In the genomic region with DNA sequence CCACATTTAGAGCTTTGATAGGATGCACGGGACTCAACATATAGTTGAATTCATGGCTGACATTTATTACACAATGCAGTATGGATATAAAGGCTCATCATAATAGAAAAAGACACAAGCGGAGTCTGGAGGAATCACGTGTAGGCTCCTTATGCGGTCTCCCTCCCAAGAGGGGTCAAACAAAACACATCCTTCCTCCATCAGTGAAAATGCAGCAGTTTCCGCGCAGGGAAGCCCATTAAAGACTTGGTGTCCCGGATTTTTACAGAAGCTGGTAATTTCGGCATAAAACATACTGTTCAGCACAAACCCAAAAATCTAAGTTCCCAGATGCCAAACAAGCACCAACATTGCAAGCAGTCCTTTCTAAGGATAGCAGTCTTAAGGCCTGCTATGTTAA, we compare ENCODE assay signal across 8 cellular contexts. TPM values are rescaled to one million over a fixed set of nuclear protein-coding genes. Genes with fewer than 3 reads are reported as not detected.
DNase-seq lines count a peak whose midpoint lies in the region; ATAC-seq and TF ChIP-seq lines count a peak whose summit lies in the region.

No MANE protein-coding gene starts in this region.

- no peaks in the 10 kb centered on the region for H3K27me3 Mint-ChIP-seq in activated T-cell treated with anti-CD3 and anti-CD28 coated beads, Interleukin-2, amount 50 U/mL, for 4 hours (ENCODE audit: low read depth)

- no peak overlapping the region for H3K27ac ChIP-seq in thymus (ENCODE audit: low read depth)

- no peaks in the 10 kb centered on the region for H3K27me3 ChIP-seq in thymus (ENCODE audit: control insufficient read depth, insufficient read depth)

- peak overlapping the region; percentile 82 for H3K4me3 ChIP-seq in WI38 (ENCODE audit: low read depth, low read length)
- H3K4me3 ChIP-seq in iPS-11a (ENCODE audit: low read depth, low read length) = peak overlapping the region; percentile 85
- H3K4me3 ChIP-seq in thymus (ENCODE audit: low read length) = peak overlapping the region; percentile 92

- H3K4me3 Mint-ChIP-seq in activated T-cell treated with anti-CD3 and anti-CD28 coated beads, Interleukin-2, amount 50 U/mL, for 4 hours = peak overlapping the region; percentile 95

- 92% methylated on average over 8 of the region's 8 CpGs for WGBS in thymus

- H3K36me3 Mint-ChIP-seq in activated T-cell treated with anti-CD3 and anti-CD28 coated beads, Interleukin-2, amount 50 U/mL, for 4 hours (ENCODE audit: insufficient read depth) = no peaks in the 10 kb centered on the region

- peaks cover 4% of the 10 kb centered on the region for H3K4me1 ChIP-seq in thymus (ENCODE audit: control insufficient read depth, insufficient read depth, low read length)

- no peak for ATAC-seq in activated T-cell treated with anti-CD3 and anti-CD28 coated beads, Interleukin-2, amount 50 U/mL, for 4 hours
- no peak for ATAC-seq in HG02610 (IDR thresholded peaks at IDR 0.05; ENCODE audit: unreplicated experiment)

- TF ChIP-seq CTCF in WI38 (IDR thresholded peaks at IDR 0.05; ENCODE audit: low read depth, low read length) = no peak

- H3K9me3 ChIP-seq in thymus (ENCODE audit: control insufficient read depth) = no peaks in the 10 kb centered on the region

- peaks cover 32% of the 10 kb centered on the region for H3K4me1 Mint-ChIP-seq in activated T-cell treated with anti-CD3 and anti-CD28 coated beads, Interleukin-2, amount 50 U/mL, for 4 hours (ENCODE audit: low read depth)

- no peaks in the 10 kb centered on the region for H3K36me3 ChIP-seq in thymus (ENCODE audit: control insufficient read depth, insufficient read depth)

- no peaks in the 10 kb centered on the region for H3K9me3 Mint-ChIP-seq in activated T-cell treated with anti-CD3 and anti-CD28 coated beads, Interleukin-2, amount 50 U/mL, for 4 hours

- no peak for DNase-seq in activated T-cell treated with anti-CD3 and anti-CD28 coated beads, Interleukin-2, amount 50 U/mL, for 4 hours
- DNase-seq in activated T-cell treated with anti-CD3 and anti-CD28 coated beads, Interleukin-2, amount 50 U/mL, for 1 hour = no peak
- no peak for DNase-seq in NCI-H1105 treated with DMSO at 0.1 percent for 48 hours (lab: John Stamatoyannopoulos, UW)
- DNase-seq in stimulated activated naive CD4-positive, alpha-beta T cell (lab: John Stamatoyannopoulos, UW) = no peak

RNA-seq across cellular contexts. Expression of a gene that starts 1.1 kb away (rescaled TPM):
- total RNA-seq in activated T-cell treated with anti-CD3 and anti-CD28 coated beads, Interleukin-2, amount 50 U/mL, for 4 hours = 10 to 100 TPM in 2 of 3 donors, 1 to 10 TPM in 1; 10.0 to 10.2 (median 10.1) TPM
- polyA plus RNA-seq in thymus = 5.9 TPM

RNA-seq across cellular contexts. Expression of a gene that starts 54.4 kb away (rescaled TPM):
- total RNA-seq in activated T-cell treated with anti-CD3 and anti-CD28 coated beads, Interleukin-2, amount 50 U/mL, for 4 hours = 10 to 100 TPM; 77.9 to 83.7 (median 78.1) TPM
- polyA plus RNA-seq in thymus = 61.2 TPM
